In genomic region chrX:129905787-129906580, GRCh38 we compare ENCODE assay signal across 8 cellular contexts. TPM values are rescaled to one million over a fixed set of nuclear protein-coding genes. Genes with fewer than 3 reads are reported as not detected.
A peak's percentile ranks its signal among the peaks of the same experiment; 100 is the strongest.
DNase-seq lines count a peak whose midpoint lies in the region; ATAC-seq, FAIRE-seq and TF ChIP-seq lines count a peak whose summit lies in the region.

A gene with protein sequence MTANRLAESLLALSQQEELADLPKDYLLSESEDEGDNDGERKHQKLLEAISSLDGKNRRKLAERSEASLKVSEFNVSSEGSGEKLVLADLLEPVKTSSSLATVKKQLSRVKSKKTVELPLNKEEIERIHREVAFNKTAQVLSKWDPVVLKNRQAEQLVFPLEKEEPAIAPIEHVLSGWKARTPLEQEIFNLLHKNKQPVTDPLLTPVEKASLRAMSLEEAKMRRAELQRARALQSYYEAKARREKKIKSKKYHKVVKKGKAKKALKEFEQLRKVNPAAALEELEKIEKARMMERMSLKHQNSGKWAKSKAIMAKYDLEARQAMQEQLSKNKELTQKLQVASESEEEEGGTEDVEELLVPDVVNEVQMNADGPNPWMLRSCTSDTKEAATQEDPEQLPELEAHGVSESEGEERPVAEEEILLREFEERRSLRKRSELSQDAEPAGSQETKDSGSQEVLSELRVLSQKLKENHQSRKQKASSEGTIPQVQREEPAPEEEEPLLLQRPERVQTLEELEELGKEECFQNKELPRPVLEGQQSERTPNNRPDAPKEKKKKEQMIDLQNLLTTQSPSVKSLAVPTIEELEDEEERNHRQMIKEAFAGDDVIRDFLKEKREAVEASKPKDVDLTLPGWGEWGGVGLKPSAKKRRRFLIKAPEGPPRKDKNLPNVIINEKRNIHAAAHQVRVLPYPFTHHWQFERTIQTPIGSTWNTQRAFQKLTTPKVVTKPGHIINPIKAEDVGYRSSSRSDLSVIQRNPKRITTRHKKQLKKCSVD (plus strand): TSS chrX:129906164. CDS start chrX:129906211, 47 bp downstream.

- H3K27me3 ChIP-seq in HepG2 (ENCODE audit: control insufficient read depth in 1 of 2, insufficient read depth in 2 of 2, low read length in 2 of 2), result no peaks in the 10 kb centered on the region

- H3K79me2 ChIP-seq in HepG2 (ENCODE audit: insufficient read depth, low read length), result peaks cover 10% of the 10 kb centered on the region

- 0% methylated on average over 9 of the region's 53 CpGs for WGBS in HepG2 (ENCODE audit: low lambda C conversion rate)

- TF ChIP-seq CTCF in CD14-positive monocyte (IDR thresholded peaks at IDR 0.05), result no peak
- TF ChIP-seq CTCF in HepG2 (CRISPR knock-in tag; IDR thresholded peaks at IDR 0.05), result no peak

- no peak within 1 kb of the TSS for H2AFZ ChIP-seq in HepG2 (ENCODE audit: low read length)

- H4K20me1 ChIP-seq in HepG2 (ENCODE audit: insufficient read depth, low read length), result no peaks in the 10 kb centered on the region

- TF ChIP-seq EP300 in HepG2 (IDR thresholded peaks at IDR 0.05; ENCODE audit: low read depth in 2 of 2, low read length in 2 of 2) (no peak), HepG2 (CRISPR knock-in tag; IDR thresholded peaks at IDR 0.05; ENCODE audit: borderline replicate concordance) (no peak)

- no peak for TF ChIP-seq RAD21 in HepG2 (CRISPR knock-in tag; IDR thresholded peaks at IDR 0.05)

- CTCF ChIA-PET in HepG2 (lab: Yijun Ruan, JAX; ENCODE audit: low intra/inter-chr PET ratio, low total read pairs), result no interaction called here

- H3K4me3 Mint-ChIP-seq in CD14-positive monocyte, result peak within 1 kb of the TSS; percentile 87 to 92

- POLR2A ChIA-PET in HepG2 (lab: Yijun Ruan, JAX), result interaction anchor here (0.7 to 1.5 kb wide), 5 partner anchors 12 to 55 kb away, joined by 3 to 5 read pairs (median 3); no protein-coding TSS in a partner anchor

- peak within 1 kb of the TSS; percentile 85 to 95 (median 90) for H3K27ac Mint-ChIP-seq in CD14-positive monocyte

- peak within 1 kb of the TSS; percentile 78 for H3K9ac ChIP-seq in HepG2 (ENCODE audit: insufficient read depth, low read depth, low read length)

- TSS peak; percentile 80 for BruUV-seq in HepG2 (replicated peaks; lab: Mats Ljungman, UMichigan)

- H3K36me3 Mint-ChIP-seq in CD14-positive monocyte, result peaks cover 18 to 20% of the 10 kb centered on the region in 2 donors

- H3K27me3 Mint-ChIP-seq in CD14-positive monocyte (ENCODE audit: low read depth in 3 of 3), result peaks cover 0 to 3% (median 2%) of the 10 kb centered on the region in 3 donors

- TF ChIP-seq POLR2A in HepG2 (IDR thresholded peaks at IDR 0.05; ENCODE audit: insufficient read depth in 1 of 2, low read depth in 2 of 2, low read length in 2 of 2), result peak; percentile 49 to 67

- FAIRE-seq in HepG2 (lab: Jason Lieb, UNC), result peak; percentile 99

- H3K9me3 Mint-ChIP-seq in CD14-positive monocyte, result peaks cover 0 to 7% (median 2%) of the 10 kb centered on the region in 7 donors

- peaks cover 2% of the 10 kb centered on the region for H3K4me1 Mint-ChIP-seq in CD14-positive monocyte

- intact Hi-C loops in CD14-positive monocyte (cut with micrococcal nuclease) (loop anchor here (10.0 kb wide), 2 partner anchors 61 to 301 kb away; partner anchors contain the start of gene ZDHHC9 (in 1 of the 2)), HepG2 (cut with micrococcal nuclease; ENCODE audit: unreplicated experiment) (loop anchor here (10.0 kb wide), 1 partner anchor 61 kb away; the partner anchor contains the start of gene ZDHHC9)

- peaks cover 3 to 12% of the 10 kb centered on the region in 2 experiments; a peak in 3 of 5 replicates for H3K36me3 ChIP-seq in HepG2 (replicated peaks in 1 of 2; ENCODE audit: control insufficient read depth in 1 of 2, insufficient read depth in 2 of 2, low read length in 2 of 2)

- peak within 1 kb of the TSS; percentile 71 for H3K27ac ChIP-seq in HepG2 (ENCODE audit: extremely low read length, insufficient read depth, low read length)

- H3K4me1 ChIP-seq in HepG2 (ENCODE audit: insufficient read depth, low read length), result no peaks in the 10 kb centered on the region

- no peaks in the 10 kb centered on the region for H3K9me3 ChIP-seq in HepG2 (ENCODE audit: low read length)

- H3K4me3 ChIP-seq in HepG2 (replicated peaks in 1 of 3; ENCODE audit: insufficient read depth in 1 of 3, low read depth in 2 of 3, low read length in 3 of 3), result peak within 1 kb of the TSS; percentile 67 to 82 (median 72)

- peak; percentile 80 for DNase-seq in CD14-positive monocyte (ENCODE audit: low spot score)
- DNase-seq in NCI-H82 (lab: John Stamatoyannopoulos, UW), result peak; percentile 97
- DNase-seq in activated CD4-positive, alpha-beta T cell treated with anti-CD3 and anti-CD28 coated beads, Interleukin-2, amount 50 U/mL, for 48 hours, result peak; percentile 81 to 87
- peak; percentile 77 to 90 for DNase-seq in dermis microvascular lymphatic vessel endothelial cell (ENCODE audit: low read depth in 2 of 2)
- peak; percentile 87 for DNase-seq in HepG2 (ENCODE audit: low spot score)
- peak; percentile 79 for DNase-seq in stimulated activated CD4-positive, alpha-beta T cell treated with anti-CD3 and anti-CD28 coated beads, Interleukin-4, amount 100 ng/mL, for 1 hour

- peak within 1 kb of the TSS; percentile 73 for H3K4me2 ChIP-seq in HepG2 (ENCODE audit: low read depth, low read length)

- in situ Hi-C loops in HepG2 (cut with HindIII; ENCODE audit: extremely low pct_ligation_motif_present, low pct_unique_long_range_greater_than_20kb), result loop anchor here (10.0 kb wide), 1 partner anchor 61 kb away; the partner anchor contains the start of gene ZDHHC9

- peak; percentile 97 for ATAC-seq in GM19397 (IDR thresholded peaks at IDR 0.05; ENCODE audit: unreplicated experiment)
- peak; percentile 93 for ATAC-seq in HG03571 (IDR thresholded peaks at IDR 0.05; ENCODE audit: unreplicated experiment)
- ATAC-seq in HepG2, result peak; percentile 98

TF ChIP-seq in HepG2, 621 proteins besides CTCF, POLR2A, EP300 and RAD21 (continues in another document):
- TF ChIP-seq NR2C2 (CRISPR knock-in tag; IDR thresholded peaks at IDR 0.05; ENCODE audit: borderline replicate concordance), result peak; percentile 32; the same call in 1 of the 2 replicates
- TF ChIP-seq TAF1 (CRISPR knock-in tag; IDR thresholded peaks at IDR 0.05), result peak; percentile 44; the same call in 1 of the 2 replicates
- TF ChIP-seq HDAC1 (CRISPR knock-in tag; IDR thresholded peaks at IDR 0.05), result peak; percentile 85
- TF ChIP-seq ZFAT (CRISPR knock-in tag; conservative IDR thresholded peaks at IDR 0.05), result 0 out of 2 replicates have a peak, but pooled peaks have one; percentile 36
- TF ChIP-seq, protein P1, sequence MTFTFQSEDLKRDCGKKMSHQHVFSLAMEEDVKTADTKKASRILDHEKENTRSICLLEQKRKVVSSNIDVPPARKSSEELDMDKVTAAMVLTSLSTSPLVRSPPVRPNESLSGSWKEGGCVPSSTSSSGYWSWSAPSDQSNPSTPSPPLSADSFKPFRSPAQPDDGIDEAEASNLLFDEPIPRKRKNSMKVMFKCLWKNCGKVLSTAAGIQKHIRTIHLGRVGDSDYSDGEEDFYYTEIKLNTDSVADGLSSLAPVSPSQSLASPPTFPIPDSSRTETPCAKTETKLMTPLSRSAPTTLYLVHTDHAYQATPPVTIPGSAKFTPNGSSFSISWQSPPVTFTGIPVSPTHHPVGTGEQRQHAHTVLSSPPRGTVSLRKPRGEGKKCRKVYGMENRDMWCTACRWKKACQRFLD (CRISPR knock-in tag; IDR thresholded peaks at IDR 0.05; ENCODE audit: borderline replicate concordance), result 0 out of 2 replicates have a peak, but pooled peaks have one; percentile 48
- no peak for TF ChIP-seq REXO4 (CRISPR knock-in tag; IDR thresholded peaks at IDR 0.05; ENCODE audit: borderline replicate concordance)
- no peak for TF ChIP-seq RFX5 (IDR thresholded peaks at IDR 0.05; ENCODE audit: low read depth, low read length)

RNA-seq across cellular contexts. Expression of the gene that starts here (rescaled TPM):
- polyA plus RNA-seq in CD14-positive monocyte (1 to 10 TPM; 2.9 to 3.8 TPM), HepG2 (2011; rRNA removed) (6.5 and 7.4 TPM in 2 replicates)
- total RNA-seq in dermis microvascular lymphatic vessel endothelial cell (12.4 and 13.5 TPM in 2 replicates), HepG2 (2016; rRNA removed; fragmentation: Illumina TruSeq; extraction: Trizol) (19.0 and 27.4 TPM in 2 replicates)
- total RNA-seq in HepG2 (2016; cell fraction: cytosol; rRNA removed; fragmentation: Illumina TruSeq; extraction: Trizol; ENCODE audit: low read depth), result 4.3 and 5.6 TPM in 2 replicates
- total RNA-seq in HepG2 (2016; cell fraction: insoluble cytoplasmic fraction; rRNA removed; fragmentation: Illumina TruSeq; extraction: Trizol), result 17.7 and 27.6 TPM in 2 replicates
- total RNA-seq in HepG2 (2016; cell fraction: membrane; rRNA removed; fragmentation: Illumina TruSeq; extraction: Trizol), result 8.7 and 10.1 TPM in 2 replicates
- total RNA-seq in HepG2 (2016; cell fraction: nucleus; rRNA removed; fragmentation: Illumina TruSeq; extraction: Trizol), result 12.9 and 14.4 TPM in 2 replicates
- 4.2 and 5.6 TPM in 2 replicates for polyA plus RNA-seq in HepG2 (2011; cell fraction: cytosol; rRNA removed)
- 4.1 and 4.8 TPM in 2 replicates for polyA plus RNA-seq in HepG2 (2011; cell fraction: nucleus; rRNA removed)
- polyA plus RNA-seq in HepG2 (2012), result 7.9 and 10.3 TPM in 2 replicates
- polyA plus RNA-seq in HepG2 (2016; cell fraction: cytosol; fragmentation: Illumina TruSeq; extraction: Trizol; ENCODE audit: low read depth), result 3.1 and 3.5 TPM in 2 replicates
- 29.5 and 29.7 TPM in 2 replicates for polyA plus RNA-seq in HepG2 (2016; cell fraction: insoluble cytoplasmic fraction; fragmentation: Illumina TruSeq; extraction: Trizol; ENCODE audit: low read depth)
- polyA plus RNA-seq in HepG2 (2016; cell fraction: membrane; fragmentation: Illumina TruSeq; extraction: Trizol; ENCODE audit: low read depth), result 5.1 and 6.8 TPM in 2 replicates
- 18.6 and 20.7 TPM in 2 replicates for polyA plus RNA-seq in HepG2 (2016; cell fraction: nucleus; fragmentation: Illumina TruSeq; extraction: Trizol; ENCODE audit: insufficient read depth, low read depth)
- 2.9 and 17.8 TPM in 2 replicates for polyA minus RNA-seq in HepG2 (2011; rRNA and poly(A)+ RNA removed; ENCODE audit: low replicate concordance)
- 5.4 and 5.9 TPM in 2 replicates for polyA minus RNA-seq in HepG2 (2011; cell fraction: cytosol; rRNA and poly(A)+ RNA removed)
- polyA minus RNA-seq in HepG2 (2011; cell fraction: nucleus; rRNA and poly(A)+ RNA removed), result 7.0 and 9.8 TPM in 2 replicates

Comparison
In these comparisons a context has a peak if more than half of its experiments do, and no peak if none do; other contexts are left out.
1. Peak in every context shown above with its lines: DNase-seq, ATAC-seq, H3K4me3 ChIP-seq and H3K27ac ChIP-seq.